Comparison of ENCODE assay signal across 30 cellular contexts in genomic region chr1:5373281-5373680, GRCh38.
"Had no signal": no experiment of that assay in that cellular context is flagged by ENCODE, and none has a peak within 500 bp of the region (broad histone marks: within the 10 kb centered on the region; RNA-seq: fewer than 3 reads in every experiment).

No MANE protein-coding gene starts in this region.

- H3K36me3 ChIP-seq: brain microvascular endothelial cell, Peyer's patch had no signal

- H3K4me3 ChIP-seq: Peyer's patch, SK-N-MC had no signal

- H3K27me3 ChIP-seq: brain microvascular endothelial cell, Peyer's patch had no signal

- H3K4me1 Mint-ChIP-seq: WTC11 had no signal

- H3K27me3 Mint-ChIP-seq: activated CD4-positive, alpha-beta memory T cell treated with anti-CD3 and anti-CD28 coated beads, Interleukin-2, amount 10 ng/mL, durations not matched to agents 7 days and 5 days; activated CD4-positive, alpha-beta T cell treated with anti-CD3 and anti-CD28 coated beads for 36 hours; activated CD8-positive, alpha-beta memory T cell treated with anti-CD3 and anti-CD28 coated beads, Interleukin-2, amount 10 ng/mL, durations not matched to agents 7 days and 5 days; activated naive CD8-positive, alpha-beta T cell treated with anti-CD3 and anti-CD28 coated beads for 36 hours had no signal

- H3K27ac Mint-ChIP-seq: activated CD4-positive, alpha-beta memory T cell treated with anti-CD3 and anti-CD28 coated beads, Interleukin-2, amount 10 ng/mL, durations not matched to agents 7 days and 5 days; activated CD4-positive, alpha-beta T cell treated with anti-CD3 and anti-CD28 coated beads for 36 hours; activated CD8-positive, alpha-beta memory T cell treated with anti-CD3 and anti-CD28 coated beads, Interleukin-2, amount 10 ng/mL, durations not matched to agents 7 days and 5 days; activated naive CD8-positive, alpha-beta T cell treated with anti-CD3 and anti-CD28 coated beads for 36 hours; WTC11 had no signal

- H3K4me1 ChIP-seq: Peyer's patch had no signal

- H3K27ac ChIP-seq: brain microvascular endothelial cell, Peyer's patch, SK-N-MC had no signal

- DNase-seq: activated CD4-positive, alpha-beta memory T cell treated with anti-CD3 and anti-CD28 coated beads, Interleukin-2, amount 10 ng/mL, durations not matched to agents 7 days and 5 days; activated CD4-positive, alpha-beta T cell treated with anti-CD3 and anti-CD28 coated beads for 36 hours; activated CD8-positive, alpha-beta memory T cell treated with anti-CD3 and anti-CD28 coated beads for 24 hours; activated CD8-positive, alpha-beta memory T cell treated with anti-CD3 and anti-CD28 coated beads, Interleukin-2, amount 10 ng/mL, durations not matched to agents 7 days and 5 days; activated CD8-positive, alpha-beta memory T cell treated with anti-CD3 and anti-CD28 coated beads, Interleukin-2, amount 50 U/mL, for 48 hours; activated effector memory CD4-positive, alpha-beta T cell treated with Interleukin-2 at 50 U/mL for 16 hours; activated naive CD4-positive, alpha-beta T cell treated with anti-CD3 and anti-CD28 coated beads, Interleukin-2, amount 50 U/mL, for 16 hours; activated naive CD8-positive, alpha-beta T cell treated with anti-CD3 and anti-CD28 coated beads for 36 hours; activated T-cell treated with anti-CD3 and anti-CD28 coated beads, Interleukin-2, amount 50 U/mL, for 48 hours; amniotic stem cell; aorta; brain microvascular endothelial cell; central memory CD4-positive, alpha-beta T cell; Kasumi-1; KG1; NCI-H1092 treated with DMSO at 0.1 percent for 48 hours; NCI-H1417 treated with DMSO at 0.1 percent for 48 hours; NCI-H187 treated with DMSO at 0.1 percent for 48 hours; NCI-H2081; NCI-H226; NCI-H446 treated with DMSO at 0.1 percent for 48 hours; NCI-H524; NCI-H69; NK-92 treated with Interleukin-12 subunit alpha and Interleukin-12 subunit beta, amount 100 ng/mL, for 24 hours; PC-3; Peyer's patch; RPMI8226; T1000 had no signal

- H3K4me3 Mint-ChIP-seq: activated CD4-positive, alpha-beta memory T cell treated with anti-CD3 and anti-CD28 coated beads, Interleukin-2, amount 10 ng/mL, durations not matched to agents 7 days and 5 days; activated CD4-positive, alpha-beta T cell treated with anti-CD3 and anti-CD28 coated beads for 36 hours; activated CD8-positive, alpha-beta memory T cell treated with anti-CD3 and anti-CD28 coated beads, Interleukin-2, amount 10 ng/mL, durations not matched to agents 7 days and 5 days; activated naive CD8-positive, alpha-beta T cell treated with anti-CD3 and anti-CD28 coated beads for 36 hours; WTC11 had no signal
